ENCODE assay signal across 1 cellular context in genomic region chr3:149449799-149450198, GRCh38.
TF ChIP-seq lines count a peak whose summit lies in the region.

No MANE protein-coding gene starts in this region.

TF ChIP-seq in HepG2, 621 proteins besides CTCF, POLR2A, EP300 and RAD21 (continued from another document):
- TF ChIP-seq ETS1 (CRISPR knock-in tag; IDR thresholded peaks at IDR 0.05) (no peak), ZNF883 (CRISPR knock-in tag; IDR thresholded peaks at IDR 0.05; ENCODE audit: not compliant biosample characterization) (no peak), MBNL3 (CRISPR knock-in tag; conservative IDR thresholded peaks at IDR 0.05) (no peak), ISX (CRISPR knock-in tag; conservative IDR thresholded peaks at IDR 0.05) (no peak), SP4 (CRISPR knock-in tag; IDR thresholded peaks at IDR 0.05) (no peak), GMEB2 (CRISPR knock-in tag; IDR thresholded peaks at IDR 0.05; ENCODE audit: low read depth) (no peak), KLF9 (CRISPR knock-in tag; IDR thresholded peaks at IDR 0.05; ENCODE audit: low read depth) (no peak), ZNF709 (CRISPR knock-in tag; IDR thresholded peaks at IDR 0.05) (no peak), ZNF446 (CRISPR knock-in tag; IDR thresholded peaks at IDR 0.05) (no peak), AGO1 (IDR thresholded peaks at IDR 0.05; ENCODE audit: low read depth, low read length, poor library complexity, severe bottlenecking) (no peak), CHCHD3 (CRISPR knock-in tag; IDR thresholded peaks at IDR 0.05) (no peak), ZNF205 (CRISPR knock-in tag; IDR thresholded peaks at IDR 0.05) (no peak), HOXA7 (CRISPR knock-in tag; IDR thresholded peaks at IDR 0.05) (no peak)
